Comparison of ENCODE assay signal across 8 cellular contexts in the genomic region with DNA sequence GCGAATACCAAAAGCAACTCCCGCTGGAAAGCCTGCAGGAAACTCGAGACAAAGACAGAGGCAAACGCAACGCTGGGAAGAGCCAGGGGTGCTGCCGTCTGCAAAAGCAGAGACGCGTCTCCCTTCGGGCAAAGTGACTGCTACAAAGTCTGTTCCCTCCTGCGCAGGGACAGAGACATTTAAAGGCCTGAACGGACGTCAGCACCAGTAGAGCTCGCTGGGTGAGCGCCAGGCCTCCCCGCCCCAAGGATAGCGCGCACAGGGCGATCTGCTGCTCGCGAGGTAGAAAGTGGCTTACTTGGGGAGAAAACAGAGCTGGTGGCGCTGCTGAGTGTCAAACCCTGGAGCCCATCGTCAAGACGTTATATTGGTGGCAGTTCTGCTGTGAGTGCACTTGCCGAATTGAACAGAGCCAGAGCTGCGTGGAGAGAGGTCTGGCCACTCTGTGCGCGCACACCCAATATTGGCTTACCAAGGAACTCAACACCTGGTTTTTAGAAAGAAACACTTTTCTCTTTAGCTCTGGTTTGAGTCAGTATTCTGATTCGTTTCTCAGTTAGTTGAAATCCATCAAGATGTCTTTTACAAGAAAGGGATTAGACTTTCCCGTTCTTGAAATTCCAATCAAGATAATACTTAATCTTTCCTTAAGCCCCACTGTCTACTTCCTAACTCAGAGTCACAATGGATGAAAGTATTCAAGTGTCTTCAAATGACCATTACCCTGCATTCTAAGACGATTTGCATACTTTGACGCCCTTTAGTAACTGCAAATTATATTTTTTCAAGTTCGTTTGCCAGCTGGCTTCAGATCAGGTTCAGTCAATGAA.
A peak's percentile ranks its signal among the peaks of the same experiment; 100 is the strongest.
DNase-seq lines count a peak whose midpoint lies in the region; ATAC-seq, FAIRE-seq and TF ChIP-seq lines count a peak whose summit lies in the region.
"Had no signal": no experiment of that assay in that cellular context is flagged by ENCODE, and none has a peak within 500 bp of the region (broad histone marks: within the 10 kb centered on the region; RNA-seq: fewer than 3 reads in every experiment).

No MANE protein-coding gene starts in this region.

- H3K27me3 Mint-ChIP-seq in H9 (ENCODE audit: low read depth): peaks cover 7% of the 10 kb centered on the region
- peaks cover 32% of the 10 kb centered on the region for H3K27me3 Mint-ChIP-seq in central memory CD8-positive, alpha-beta T cell

- H3K4me1 Mint-ChIP-seq in H9: peaks cover 15 to 24% of the 10 kb centered on the region in 2 experiments
- no peaks in the 10 kb centered on the region for H3K4me1 Mint-ChIP-seq in central memory CD8-positive, alpha-beta T cell

- WGBS in H9 (ENCODE audit: extremely low coverage, insufficient read length, low lambda C conversion rate): no CpG with 5 or more reads among the region's 32 CpGs
- WGBS in aorta, 2 donors: 6 to 7% methylated on average over 32 of the region's 32 CpGs

- no peak for TF ChIP-seq CTCF in H9 (conservative IDR thresholded peaks at IDR 0.05)

- H4K8ac ChIP-seq in H9 (replicated peaks; ENCODE audit: insufficient read length, low read depth, low read length): no peak overlapping the region

- FAIRE-seq in urothelium cell line (lab: Jason Lieb, UNC): no peak

- H2BK12ac ChIP-seq in H9 (ENCODE audit: insufficient read length, low read depth, low read length): no peak overlapping the region

- H3K36me3 ChIP-seq in aorta (ENCODE audit: control insufficient read depth in 1 of 2, insufficient read depth in 2 of 2, low read length in 1 of 2): no peaks in the 10 kb centered on the region

- no peak overlapping the region for H3K56ac ChIP-seq in H9 (ENCODE audit: insufficient read length, low read depth, low read length)

- no peak overlapping the region for H3K9ac ChIP-seq in H9 (ENCODE audit: extremely low read depth, insufficient read length, low read length)

- H3K27ac ChIP-seq in H9 (ENCODE audit: insufficient read length, low read depth, low read length): no peak overlapping the region
- H3K27ac ChIP-seq in aorta (ENCODE audit: low read depth in 1 of 2, low read length in 2 of 2): no peak overlapping the region

- H3K4me1 ChIP-seq in H9 (ENCODE audit: insufficient read depth, low read length) (no peaks in the 10 kb centered on the region), aorta (ENCODE audit: control insufficient read depth in 1 of 2, insufficient read depth in 2 of 2, low read length in 2 of 2) (no peaks in the 10 kb centered on the region)

- no peak overlapping the region for H2BK20ac ChIP-seq in H9 (ENCODE audit: low read depth, low read length, poor library complexity, severe bottlenecking)

- H4K20me1 ChIP-seq in H9 (ENCODE audit: control insufficient read depth, insufficient read depth, insufficient read length): no peaks in the 10 kb centered on the region

- H3K79me1 ChIP-seq in H9 (ENCODE audit: insufficient read depth, low read depth, low read length, poor library complexity, severe bottlenecking): no peaks in the 10 kb centered on the region

- H4K91ac ChIP-seq in H9 (ENCODE audit: insufficient read length, low read depth, low read length): no peak overlapping the region

- H3K4me3 ChIP-seq in aorta (ENCODE audit: low read length in 2 of 2): no peak overlapping the region

- ATAC-seq in central memory CD8-positive, alpha-beta T cell (replicated peaks; ENCODE audit: extremely low read depth, poor library complexity, severe bottlenecking): no peak
- peak; percentile 66 for ATAC-seq in aorta (ENCODE audit: low FRiP score)
- ATAC-seq: left colon had no signal

- peak overlapping the region; percentile 71 for H3K4me2 ChIP-seq in H9 (ENCODE audit: insufficient read depth, insufficient read length, low read length)

- peak overlapping the region; percentile 1 for H2AFZ ChIP-seq in H9 (ENCODE audit: low read length)

- H3K79me2 ChIP-seq in H9 (ENCODE audit: insufficient read depth, low read length): no peaks in the 10 kb centered on the region

- H3K4ac ChIP-seq in H9 (ENCODE audit: low read depth, low read length): no peak overlapping the region

- H4K5ac ChIP-seq in H9 (ENCODE audit: insufficient read length, low read depth, low read length): no peak overlapping the region

- H2BK5ac ChIP-seq in H9 (ENCODE audit: insufficient read length, low read length): no peak overlapping the region

- intact Hi-C loops in aorta (cut with DNase I): no loop called here

- no peak overlapping the region for H2AK5ac ChIP-seq in H9 (ENCODE audit: insufficient read length, low read length)

- H3K4me3 Mint-ChIP-seq in H9: peak overlapping the region; percentile 77 to 94
- peak overlapping the region; percentile 46 for H3K4me3 Mint-ChIP-seq in central memory CD8-positive, alpha-beta T cell

- no peak overlapping the region for H3K14ac ChIP-seq in H9 (ENCODE audit: insufficient read depth, low read length)

- peaks cover 10% of the 10 kb centered on the region for H3K23me2 ChIP-seq in H9 (ENCODE audit: insufficient read length, low read depth, low read length, poor library complexity, severe bottlenecking)

- H3T11ph ChIP-seq in H9 (ENCODE audit: low read length): no peak overlapping the region

- DNase-seq in H9 (peak; percentile 85), NCI-H526 (lab: John Stamatoyannopoulos, UW) (peak; percentile 34 to 55), midbrain (lab: John Stamatoyannopoulos, UW) (peak; percentile 8), aorta (peak in 1 of 2 donors; percentile 79), urothelium cell line (ENCODE audit: low spot score) (no peak), NCI-H2107 (lab: John Stamatoyannopoulos, UW) (no peak)
- DNase-seq in central memory CD8-positive, alpha-beta T cell (ENCODE audit: low spot score in 2 of 2): no peak

- H3K9me3 ChIP-seq in H9 (ENCODE audit: control insufficient read depth, low read depth, low read length) (no peaks in the 10 kb centered on the region), aorta (ENCODE audit: control insufficient read depth, low read length) (no peaks in the 10 kb centered on the region)

- no peak overlapping the region for H3K23ac ChIP-seq in H9 (ENCODE audit: insufficient read length, low read depth, low read length)

- no peak overlapping the region for H3K27ac Mint-ChIP-seq in H9
- H3K27ac Mint-ChIP-seq in central memory CD8-positive, alpha-beta T cell (ENCODE audit: low read depth): no peak overlapping the region

- no peak overlapping the region for H2BK120ac ChIP-seq in H9 (ENCODE audit: low read depth, low read length, poor library complexity, severe bottlenecking)

- H3K36me3 Mint-ChIP-seq in H9 (ENCODE audit: insufficient read depth in 1 of 3, low read depth in 3 of 3): no peaks in the 10 kb centered on the region
- H3K36me3 Mint-ChIP-seq in central memory CD8-positive, alpha-beta T cell (ENCODE audit: insufficient read depth): no peaks in the 10 kb centered on the region

- H2BK15ac ChIP-seq in H9 (ENCODE audit: low read depth, low read length): no peak overlapping the region

- no peaks in the 10 kb centered on the region for H3K9me3 Mint-ChIP-seq in H9
- no peaks in the 10 kb centered on the region for H3K9me3 Mint-ChIP-seq in central memory CD8-positive, alpha-beta T cell

- H3K27me3 ChIP-seq in H9 (ENCODE audit: insufficient read depth, low read length) (peaks cover 3% of the 10 kb centered on the region; the same call in 1 of the 2 replicates), aorta (ENCODE audit: control insufficient read depth in 1 of 2, insufficient read depth in 2 of 2, low read length in 1 of 2) (no peaks in the 10 kb centered on the region)

- H3K18ac ChIP-seq in H9 (ENCODE audit: insufficient read length, low read depth, low read length): no peak overlapping the region

Comparison
In these comparisons a context has a peak if more than half of its experiments do, and no peak if none do; other contexts are left out.
1. DNase-seq: peak in H9 (single experiment), NCI-H526 (2 of 2) and midbrain (single experiment); none in central memory CD8-positive, alpha-beta T cell (0 of 2), urothelium cell line (single experiment) and NCI-H2107 (single experiment).